Comparison of ENCODE assay signal across 13 cellular contexts in the genomic region with DNA sequence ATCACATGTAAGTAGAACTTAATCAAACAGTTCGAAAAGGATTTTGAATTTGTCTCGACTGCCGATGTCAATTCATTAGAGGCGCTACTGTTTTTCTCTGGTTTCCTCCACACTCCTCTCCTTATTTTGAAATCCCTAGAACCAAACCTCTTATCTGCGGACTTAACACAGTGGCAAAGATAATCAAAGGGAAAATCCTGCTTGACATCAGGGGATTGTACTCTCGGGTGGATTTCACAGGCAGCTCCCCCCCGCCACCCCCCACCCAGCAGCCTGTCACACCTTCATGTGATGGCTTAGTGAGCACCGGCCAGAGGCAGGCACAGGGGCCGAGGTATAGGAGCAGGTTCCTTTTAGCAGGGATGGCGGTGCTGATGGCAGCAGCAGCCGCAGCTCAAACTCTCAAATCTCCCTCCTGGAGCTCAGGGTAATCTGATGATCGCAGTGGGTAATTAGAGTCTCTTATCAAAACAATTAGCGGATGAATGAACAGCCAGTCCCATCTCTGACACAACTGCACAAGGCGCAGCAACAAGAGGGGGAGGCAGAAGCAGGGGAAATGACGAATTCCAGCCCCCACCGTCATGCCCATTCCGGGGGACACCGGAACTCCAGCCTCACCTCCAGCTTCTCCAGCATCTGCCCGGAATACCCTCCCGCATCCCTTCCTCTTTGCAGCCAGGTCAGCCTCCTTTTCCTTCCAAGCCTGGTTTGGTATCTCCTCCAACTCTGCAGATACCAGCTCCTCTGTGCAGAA.
A peak's percentile ranks its signal among the peaks of the same experiment; 100 is the strongest.
DNase-seq lines count a peak whose midpoint lies in the region; ATAC-seq and TF ChIP-seq lines count a peak whose summit lies in the region.
"Had no signal": no experiment of that assay in that cellular context is flagged by ENCODE, and none has a peak within 500 bp of the region (broad histone marks: within the 10 kb centered on the region; RNA-seq: fewer than 3 reads in every experiment).

No MANE protein-coding gene starts in this region.

- H3K4me2 ChIP-seq in GM23338 = 0 out of 2 replicates have a peak overlapping the region, but pooled peaks have one; percentile 67
- no peak overlapping the region for H3K4me2 ChIP-seq in trophoblast cell (ENCODE audit: low read length)

- TF ChIP-seq POLR2A in gastroesophageal sphincter (IDR thresholded peaks at IDR 0.05) (no peak), spleen (IDR thresholded peaks at IDR 0.05) (no peak)

- H3K9me3 ChIP-seq in gastroesophageal sphincter (no peaks in the 10 kb centered on the region), trophoblast cell (ENCODE audit: insufficient read depth, low read depth, low read length) (no peaks in the 10 kb centered on the region), spleen (no peaks in the 10 kb centered on the region)
- H3K9me3 ChIP-seq: MG63 had no signal

- H3K14ac ChIP-seq in trophoblast cell (ENCODE audit: low read length) = no peak overlapping the region

- H3K9ac ChIP-seq in rectal smooth muscle tissue (ENCODE audit: low read length) (no peak overlapping the region), trophoblast cell (ENCODE audit: low read length) (no peak overlapping the region)

- no peak overlapping the region for H2AK5ac ChIP-seq in trophoblast cell (ENCODE audit: low read length)

- no peak overlapping the region for H2AFZ ChIP-seq in GM23338
- no peak overlapping the region for H2AFZ ChIP-seq in trophoblast cell (ENCODE audit: insufficient read depth, low read length, poor library complexity)

- H3K18ac ChIP-seq in trophoblast cell (ENCODE audit: low read length) = no peak overlapping the region

- H3K4me3 Mint-ChIP-seq in GM23338 = no peak overlapping the region; the same call in 2 of the 3 replicates

- ATAC-seq in GM23338 (no peak), gastroesophageal sphincter (no peak)

- H3K36me3 ChIP-seq in GM23338 (ENCODE audit: insufficient read depth) (no peaks in the 10 kb centered on the region; the same call in 1 of the 2 replicates), gastroesophageal sphincter (no peaks in the 10 kb centered on the region), rectal smooth muscle tissue (ENCODE audit: control insufficient read depth, insufficient read depth, low read length) (no peaks in the 10 kb centered on the region), trophoblast cell (ENCODE audit: control insufficient read depth in 1 of 2, insufficient read depth in 2 of 2, low read length in 2 of 2) (peaks cover 5% of the 10 kb centered on the region in 2 experiments), spleen (no peaks in the 10 kb centered on the region)
- H3K36me3 ChIP-seq: MG63 had no signal

- no peak for TF ChIP-seq CTCF in GM23338 (conservative IDR thresholded peaks at IDR 0.05; ENCODE audit: low read depth in 2 of 2)
- no peak for TF ChIP-seq CTCF in gastroesophageal sphincter (IDR thresholded peaks at IDR 0.05)
- no peak for TF ChIP-seq CTCF in spleen (IDR thresholded peaks at IDR 0.05 in 8 of 11, conservative IDR thresholded peaks at IDR 0.05 in 3 of 11)

- H3F3A ChIP-seq in GM23338 (replicated peaks; ENCODE audit: low read depth) = peaks cover 16% of the 10 kb centered on the region; the same call in 1 of the 2 replicates

- peaks cover 5% of the 10 kb centered on the region for H3K79me1 ChIP-seq in trophoblast cell (ENCODE audit: low read length)

- no peaks in the 10 kb centered on the region for H3K36me3 Mint-ChIP-seq in GM23338 (ENCODE audit: low read depth)

- H3K4me1 ChIP-seq in GM23338 (ENCODE audit: insufficient read depth) = peaks cover 89% of the 10 kb centered on the region
- peaks cover 15 to 94% (median 77%) of the 10 kb centered on the region in 3 donors for H3K4me1 ChIP-seq in gastroesophageal sphincter
- peaks cover 72% of the 10 kb centered on the region for H3K4me1 ChIP-seq in rectal smooth muscle tissue (ENCODE audit: control insufficient read depth, insufficient read depth, low read length)
- H3K4me1 ChIP-seq in trophoblast cell (ENCODE audit: control insufficient read depth in 1 of 2, insufficient read depth in 2 of 2, low read length in 2 of 2) = peaks cover 43 to 53% of the 10 kb centered on the region in 2 experiments
- peaks cover 10 to 94% (median 51%) of the 10 kb centered on the region in 6 donors for H3K4me1 ChIP-seq in spleen

- no peaks in the 10 kb centered on the region for H3K27me3 ChIP-seq in GM23338 (ENCODE audit: insufficient read depth)
- H3K27me3 ChIP-seq in gastroesophageal sphincter = no peaks in the 10 kb centered on the region
- no peaks in the 10 kb centered on the region for H3K27me3 ChIP-seq in rectal smooth muscle tissue (ENCODE audit: control insufficient read depth, insufficient read depth, low read length)
- H3K27me3 ChIP-seq in trophoblast cell (ENCODE audit: insufficient read depth, low read length) = no peaks in the 10 kb centered on the region
- H3K27me3 ChIP-seq in spleen (replicated peaks in 1 of 7) = no peaks in the 10 kb centered on the region
- H3K27me3 ChIP-seq: MG63 had no signal

- peaks cover 100% of the 10 kb centered on the region for H3K79me2 ChIP-seq in GM23338 (replicated peaks; ENCODE audit: insufficient read depth)
- peaks cover 16% of the 10 kb centered on the region for H3K79me2 ChIP-seq in trophoblast cell (ENCODE audit: control insufficient read depth, insufficient read depth, low read length, poor library complexity)

- no peak overlapping the region for H2BK5ac ChIP-seq in trophoblast cell (ENCODE audit: low read depth, low read length, poor library complexity)

- H2BK12ac ChIP-seq in trophoblast cell (ENCODE audit: low read length) = no peak overlapping the region

- H3K4me3 ChIP-seq in GM23338 (no peak overlapping the region), gastroesophageal sphincter (no peak overlapping the region), rectal smooth muscle tissue (ENCODE audit: low read length) (peak overlapping the region; percentile 7), trophoblast cell (ENCODE audit: low read depth, low read length) (no peak overlapping the region), spleen (no peak overlapping the region)
- H3K4me3 ChIP-seq: MG63 had no signal

- H3K9me2 ChIP-seq in GM23338 (ENCODE audit: insufficient read depth) = no peaks in the 10 kb centered on the region

- no peak overlapping the region for H4K91ac ChIP-seq in trophoblast cell (ENCODE audit: low read depth, low read length)

- H3K27me3 Mint-ChIP-seq in GM23338 (ENCODE audit: insufficient read depth, low read depth, poor library complexity) = peaks cover 11% of the 10 kb centered on the region

- H4K20me1 ChIP-seq in GM23338 (replicated peaks; ENCODE audit: insufficient read depth) = peaks cover 44% of the 10 kb centered on the region

- no peak overlapping the region for H3K23ac ChIP-seq in trophoblast cell (ENCODE audit: low read length)

- H3K27ac ChIP-seq in GM23338 (ENCODE audit: low read depth) = peak overlapping the region; percentile 81
- peak overlapping the region; percentile 3 to 89 (median 82) for H3K27ac ChIP-seq in gastroesophageal sphincter
- peak overlapping the region; percentile 72 for H3K27ac ChIP-seq in rectal smooth muscle tissue (ENCODE audit: low read depth, low read length)
- H3K27ac ChIP-seq in trophoblast cell (ENCODE audit: low read depth, low read length) = no peak overlapping the region
- H3K27ac ChIP-seq in spleen = peak overlapping the region in 4 of 8 donors; percentile 12 to 65 (median 44)

- H3K4ac ChIP-seq in trophoblast cell (ENCODE audit: low read depth, low read length) = no peak overlapping the region

- H3K27ac Mint-ChIP-seq in GM23338 = peak overlapping the region; percentile 18

- DNase-seq in GM23338 (ENCODE audit: low spot score) (no peak), NCI-H748 treated with DMSO at 0.1 percent for 48 hours (lab: John Stamatoyannopoulos, UW) (peak; percentile 45), trophoblast cell (no peak), spleen (no peak), epidermal melanocyte (ENCODE audit: insufficient read length, low spot score) (no peak), NCI-H1930 (lab: John Stamatoyannopoulos, UW) (no peak)
- DNase-seq: activated CD4-positive, alpha-beta T cell treated with anti-CD3 and anti-CD28 coated beads for 4 hours; DMS53; MG63; SIG-M5; stimulated activated CD4-positive, alpha-beta T cell treated with anti-CD3 and anti-CD28 coated beads, Interleukin-4, amount 100 ng/mL, for 24 hours had no signal

- H3K9me3 Mint-ChIP-seq in GM23338 = no peaks in the 10 kb centered on the region

- no peak overlapping the region for H4K8ac ChIP-seq in trophoblast cell (ENCODE audit: low read depth, low read length)

- TF ChIP-seq EP300 in gastroesophageal sphincter (IDR thresholded peaks at IDR 0.05) = no peak

- H3K4me1 Mint-ChIP-seq in GM23338 = peaks cover 97% of the 10 kb centered on the region

- intact Hi-C loops in spleen (cut with DNase I; ENCODE audit: low total_unique reads) = no loop called here

- WGBS in gastroesophageal sphincter (ENCODE audit: low coverage in 1 of 2), 2 donors = 75 to 81% methylated on average over 7 to 12 of the region's 20 CpGs
- WGBS in trophoblast cell (ENCODE audit: extremely low coverage, insufficient coverage, insufficient read length) = no CpG with 5 or more reads among the region's 20 CpGs
- 84 to 89% (median 87%) methylated on average over 18 to 20 of the region's 20 CpGs for WGBS in spleen, 5 donors

- no peak overlapping the region for H2BK120ac ChIP-seq in trophoblast cell (ENCODE audit: insufficient read depth, low read length, poor library complexity)

- H4K12ac ChIP-seq in trophoblast cell (ENCODE audit: low read depth, low read length) = no peak overlapping the region
